In the genomic region with DNA sequence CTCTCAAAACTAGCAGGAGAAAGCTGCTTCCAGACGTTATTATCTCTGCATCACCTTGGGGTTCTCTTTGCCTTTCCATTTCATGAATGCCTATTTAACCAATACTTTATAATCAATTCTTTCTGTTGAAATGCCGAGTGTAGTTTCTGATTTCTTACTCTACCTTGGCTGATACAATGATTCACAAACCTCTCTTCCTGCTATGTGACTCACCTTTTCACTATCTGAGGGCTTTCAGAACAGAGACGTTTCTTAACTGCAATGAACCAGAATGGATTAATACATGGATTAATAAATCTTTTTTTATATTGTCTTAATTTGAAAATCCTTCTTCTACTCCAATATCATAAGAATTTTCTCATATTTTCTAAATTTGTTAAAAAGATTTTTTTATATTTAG, we compare ENCODE assay signal across 27 cellular contexts.
"Had no signal": no experiment of that assay in that cellular context is flagged by ENCODE, and none has a peak within 500 bp of the region (broad histone marks: within the 10 kb centered on the region; RNA-seq: fewer than 3 reads in every experiment).

No MANE protein-coding gene starts in this region.

- FAIRE-seq: pancreas had no signal

- H3K4me3 Mint-ChIP-seq: activated CD4-positive, alpha-beta memory T cell treated with anti-CD3 and anti-CD28 coated beads, Interleukin-2, amount 10 ng/mL, durations not matched to agents 7 days and 5 days; activated CD4-positive, alpha-beta T cell treated with anti-CD3 and anti-CD28 coated beads, Interleukin-2, amount 10 ng/mL, durations not matched to agents 24 days and 14 days; nephron; stimulated activated naive CD8-positive, alpha-beta T cell treated with anti-CD3 and anti-CD28 coated beads, Interleukin-15, Interleukin-2, amounts not matched to agents 100 ng/mL and 50 ng/mL, for 24 hours; T-helper 1 cell treated with Interleukin-12 subunit alpha and Interleukin-12 subunit beta and Interleukin-4 antibody, amounts not matched to agents 30 μg/mL and 1 μg/mL, for 36 hours; WTC11 had no signal

- H3K27ac Mint-ChIP-seq: activated CD4-positive, alpha-beta memory T cell treated with anti-CD3 and anti-CD28 coated beads, Interleukin-2, amount 10 ng/mL, durations not matched to agents 7 days and 5 days; activated CD4-positive, alpha-beta T cell treated with anti-CD3 and anti-CD28 coated beads, Interleukin-2, amount 10 ng/mL, durations not matched to agents 24 days and 14 days; nephron; stimulated activated naive CD8-positive, alpha-beta T cell treated with anti-CD3 and anti-CD28 coated beads, Interleukin-15, Interleukin-2, amounts not matched to agents 100 ng/mL and 50 ng/mL, for 24 hours; T-helper 1 cell treated with Interleukin-12 subunit alpha and Interleukin-12 subunit beta and Interleukin-4 antibody, amounts not matched to agents 30 μg/mL and 1 μg/mL, for 36 hours; WTC11 had no signal

- H3K27me3 Mint-ChIP-seq: activated CD4-positive, alpha-beta memory T cell treated with anti-CD3 and anti-CD28 coated beads, Interleukin-2, amount 10 ng/mL, durations not matched to agents 7 days and 5 days; activated CD4-positive, alpha-beta T cell treated with anti-CD3 and anti-CD28 coated beads, Interleukin-2, amount 10 ng/mL, durations not matched to agents 24 days and 14 days; stimulated activated naive CD8-positive, alpha-beta T cell treated with anti-CD3 and anti-CD28 coated beads, Interleukin-15, Interleukin-2, amounts not matched to agents 100 ng/mL and 50 ng/mL, for 24 hours had no signal

- H3K9me3 Mint-ChIP-seq: activated CD4-positive, alpha-beta T cell treated with anti-CD3 and anti-CD28 coated beads, Interleukin-2, amount 10 ng/mL, durations not matched to agents 24 days and 14 days; stimulated activated naive CD8-positive, alpha-beta T cell treated with anti-CD3 and anti-CD28 coated beads, Interleukin-15, Interleukin-2, amounts not matched to agents 100 ng/mL and 50 ng/mL, for 24 hours had no signal

- DNase-seq: activated CD4-positive, alpha-beta memory T cell treated with anti-CD3 and anti-CD28 coated beads, Interleukin-2, amount 10 ng/mL, durations not matched to agents 7 days and 5 days; activated CD4-positive, alpha-beta T cell treated with anti-CD3 and anti-CD28 coated beads, Interleukin-2, amount 10 ng/mL, durations not matched to agents 24 days and 14 days; activated T-cell treated with anti-CD3 and anti-CD28 coated beads for 4 hours; anterior cingulate cortex; body of pancreas; caudate nucleus; dermis blood vessel endothelial cell; effector memory CD4-positive, alpha-beta T cell; esophagus squamous epithelium; head of caudate nucleus; hypothalamus; left ventricle myocardium superior; pancreas; psoas muscle; spleen; stimulated activated CD4-positive, alpha-beta T cell treated with anti-CD3 and anti-CD28 coated beads, Interleukin-4, amount 100 ng/mL, for 4 hours; substantia nigra; T1000; thyroid gland; upper lobe of right lung had no signal

- ATAC-seq: body of pancreas, gastroesophageal sphincter, left ventricle myocardium superior, pancreas, psoas muscle, upper lobe of right lung, WTC11 had no signal

- H3K4me1 Mint-ChIP-seq: activated CD4-positive, alpha-beta memory T cell treated with anti-CD3 and anti-CD28 coated beads, Interleukin-2, amount 10 ng/mL, durations not matched to agents 7 days and 5 days; activated CD4-positive, alpha-beta T cell treated with anti-CD3 and anti-CD28 coated beads, Interleukin-2, amount 10 ng/mL, durations not matched to agents 24 days and 14 days; nephron; WTC11 had no signal

- H3K27ac ChIP-seq: body of pancreas, esophagus squamous epithelium, gastroesophageal sphincter, neutrophil, pancreas, psoas muscle, right atrium auricular region, spleen, thyroid gland, upper lobe of right lung had no signal
